ENCODE assay signal across 9 cellular contexts in genomic region chr5:59562756-59563389, GRCh38.
A peak's percentile ranks its signal among the peaks of the same experiment; 100 is the strongest.
DNase-seq lines count a peak whose midpoint lies in the region; ATAC-seq, FAIRE-seq and TF ChIP-seq lines count a peak whose summit lies in the region.
"Had no signal": no experiment of that assay in that cellular context is flagged by ENCODE, and none has a peak within 500 bp of the region (broad histone marks: within the 10 kb centered on the region; RNA-seq: fewer than 3 reads in every experiment).

No MANE protein-coding gene starts in this region.

- no TSS peak for BruUV-seq in GM12878 (replicated peaks; lab: Mats Ljungman, UMichigan)

- no peaks in the 10 kb centered on the region for H3K79me2 ChIP-seq in GM12878 (ENCODE audit: control insufficient read depth, insufficient read depth, low read length)

- peaks cover 28% of the 10 kb centered on the region for H3K4me1 ChIP-seq in HUES48 (ENCODE audit: control insufficient read depth, insufficient read depth, low read length)
- H3K4me1 ChIP-seq in GM12878 (ENCODE audit: control insufficient read depth, insufficient read depth, low read length), result peaks cover 15% of the 10 kb centered on the region

- H3K4me3 Mint-ChIP-seq in naive thymus-derived CD8-positive, alpha-beta T cell, result peak overlapping the region in 1 of 10 donors; percentile 38

- ATAC-seq in GM21737 (IDR thresholded peaks at IDR 0.05; ENCODE audit: unreplicated experiment), result peak; percentile 93
- ATAC-seq in GM12878, result peak; percentile 90
- peak; percentile 55 to 63 for ATAC-seq in naive thymus-derived CD8-positive, alpha-beta T cell

- H3K4me3 ChIP-seq in HUES48 (ENCODE audit: low read depth, low read length) (0 out of 2 replicates have a peak overlapping the region, but pooled peaks have one; percentile 18), GM12878 (no peak overlapping the region)

- H3K36me3 Mint-ChIP-seq in naive thymus-derived CD8-positive, alpha-beta T cell, result no peaks in the 10 kb centered on the region

- H3K9me3 ChIP-seq in HUES48 (ENCODE audit: control insufficient read depth, insufficient read depth, low read length) (no peaks in the 10 kb centered on the region), GM12878 (replicated peaks; ENCODE audit: control insufficient read depth, insufficient read depth, low read length) (no peaks in the 10 kb centered on the region)

- DNase-seq in SIG-M5 treated with dmso at 0.1 percent for 504 hours (lab: John Stamatoyannopoulos, UW; ENCODE audit: unreplicated experiment) (peak; percentile 31), SIG-M5 (lab: John Stamatoyannopoulos, UW) (no peak), GM12878 (ENCODE audit: low read depth, low spot score) (peak; percentile 75), G401 (ENCODE audit: low spot score) (no peak), NCI-H1105 treated with DMSO at 0.1 percent for 48 hours (lab: John Stamatoyannopoulos, UW) (no peak)
- peak in 1 of 10 donors; percentile 32 for DNase-seq in naive thymus-derived CD8-positive, alpha-beta T cell

- H3K27ac ChIP-seq in HUES48 (ENCODE audit: low read depth, low read length) (peak overlapping the region; percentile 83), GM12878 (ENCODE audit: control insufficient read depth, insufficient read depth) (peak overlapping the region; percentile 59)
- H3K27ac ChIP-seq: C4-2B had no signal

- peaks cover 0 to 2% (median 0%) of the 10 kb centered on the region in 9 donors for H3K9me3 Mint-ChIP-seq in naive thymus-derived CD8-positive, alpha-beta T cell

- peak overlapping the region; percentile 65 for H3K4me2 ChIP-seq in GM12878 (ENCODE audit: control insufficient read depth, insufficient read depth)

- intact Hi-C loops in GM12878 (cut with micrococcal nuclease; ENCODE audit: unreplicated experiment), result no loop called here

- POLR2A ChIA-PET in GM12878 (lab: Charles Lee), result no interaction called here
- POLR2A ChIA-PET in naive thymus-derived CD8-positive, alpha-beta T cell (lab: Charles Lee), result no interaction called here

- TF ChIP-seq RAD21 in GM12878 (IDR thresholded peaks at IDR 0.05; ENCODE audit: insufficient read depth, low read depth, low read length), result no peak

- RAD21 ChIA-PET in GM12878 (lab: Charles Lee; ENCODE audit: unreplicated experiment), result interaction anchor here (1.5 kb wide), 1 partner anchor 57 kb away, joined by 3 read pairs; no protein-coding TSS in a partner anchor

- SMC1A ChIA-PET in GM12878 (lab: Charles Lee; ENCODE audit: uncharacterized antibody, unreplicated experiment), result interaction anchor here (0.5 to 1.3 kb wide), 3 partner anchors 14 to 74 kb away, joined by 3 read pairs; no protein-coding TSS in a partner anchor

- 0% methylated on average over 3 of the region's 3 CpGs for WGBS in GM12878 (ENCODE audit: insufficient coverage, insufficient replicate concordance, low lambda C conversion rate, missing lambda C conversion rate)

- H3K9ac ChIP-seq in HUES48 (ENCODE audit: low read depth, low read length) (no peak overlapping the region), GM12878 (ENCODE audit: control insufficient read depth, insufficient read depth, low read length) (peak overlapping the region; percentile 16)

- FAIRE-seq in GM12878 (lab: Jason Lieb, UNC), result peak; percentile 86

- no peaks in the 10 kb centered on the region for H4K20me1 ChIP-seq in GM12878 (ENCODE audit: control insufficient read depth, insufficient read depth)

- TF ChIP-seq EP300 in GM12878 (IDR thresholded peaks at IDR 0.05; ENCODE audit: borderline replicate concordance in 1 of 2, control insufficient read depth in 1 of 2, low read depth in 2 of 2, low read length in 2 of 2), result peak in 1 of 2 experiments; percentile 76; a peak in 3 of 4 replicates

- H3K27me3 Mint-ChIP-seq in naive thymus-derived CD8-positive, alpha-beta T cell, result peaks cover 0 to 8% (median 5%) of the 10 kb centered on the region in 5 donors

- H3K27ac Mint-ChIP-seq in naive thymus-derived CD8-positive, alpha-beta T cell, result peak overlapping the region in 2 of 10 donors; percentile 43 to 46

- no peaks in the 10 kb centered on the region for H3K36me3 ChIP-seq in HUES48 (ENCODE audit: control insufficient read depth, insufficient read depth, low read length)
- H3K36me3 ChIP-seq in GM12878 (ENCODE audit: control insufficient read depth in 2 of 2, insufficient read depth in 2 of 2, low read length in 1 of 2), result no peaks in the 10 kb centered on the region; a peak in 1 of 4 replicates

- in situ Hi-C loops in GM12878 (cut with MboI), result no loop called here
- in situ Hi-C loops in G401 (cut with HindIII; ENCODE audit: low sequenced_read_pairs), result no loop called here

- CTCF ChIA-PET in GM12878 (lab: Yijun Ruan, JAX), result interaction anchor here (1.0 to 2.2 kb wide), 3 partner anchors 57 to 181 kb away, joined by 3 to 6 read pairs (median 3); no protein-coding TSS in a partner anchor

- peak overlapping the region; percentile 45 for H2AFZ ChIP-seq in GM12878 (ENCODE audit: control insufficient read depth, low read depth, low read length)

- TF ChIP-seq POLR2A in GM12878 (IDR thresholded peaks at IDR 0.05; ENCODE audit: low read depth, low read length), result no peak

- peaks cover 0 to 38% (median 2%) of the 10 kb centered on the region in 4 donors for H3K4me1 Mint-ChIP-seq in naive thymus-derived CD8-positive, alpha-beta T cell

- H3K27me3 ChIP-seq in HUES48 (ENCODE audit: control insufficient read depth, insufficient read depth, low read length) (no peaks in the 10 kb centered on the region), GM12878 (replicated peaks in 1 of 2; ENCODE audit: control insufficient read depth in 2 of 2, insufficient read depth in 2 of 2, low read length in 1 of 2) (no peaks in the 10 kb centered on the region)

- no peak for TF ChIP-seq CTCF in GM12878 (IDR thresholded peaks at IDR 0.05 in 2 of 3, conservative IDR thresholded peaks at IDR 0.05 in 1 of 3; ENCODE audit: control insufficient read depth in 2 of 3, extremely low read depth in 1 of 3, insufficient read depth in 1 of 3, low read depth in 3 of 3, low read length in 3 of 3)

TF ChIP-seq in GM12878, 131 proteins besides CTCF, POLR2A, EP300 and RAD21 (continues in another document):
- TF ChIP-seq RFX5 (IDR thresholded peaks at IDR 0.05; ENCODE audit: low read depth, low read length), result no peak
- TF ChIP-seq RELB (IDR thresholded peaks at IDR 0.05; ENCODE audit: low read depth), result peak; percentile 57
- no peak for TF ChIP-seq CREM (IDR thresholded peaks at IDR 0.05; ENCODE audit: low read depth)
- TF ChIP-seq MTA2 (IDR thresholded peaks at IDR 0.05; ENCODE audit: low read depth), result peak; percentile 59
- 0 out of 2 replicates have a peak, but pooled peaks have one; percentile 18 for TF ChIP-seq MLLT1 (IDR thresholded peaks at IDR 0.05)
- TF ChIP-seq TBL1XR1 (IDR thresholded peaks at IDR 0.05; ENCODE audit: low read depth, low read length), result peak; percentile 78
- peak; percentile 38; the same call in 1 of the 2 replicates for TF ChIP-seq ZNF687 (IDR thresholded peaks at IDR 0.05)

Comparison
In these comparisons a context has a peak if more than half of its experiments do, and no peak if none do; other contexts are left out.
1. DNase-seq: peak in SIG-M5 treated with dmso at 0.1 percent for 504 hours (single experiment) and GM12878 (single experiment); none in SIG-M5 (single experiment), G401 (single experiment) and NCI-H1105 treated with DMSO at 0.1 percent for 48 hours (single experiment).
2. Peak in every context shown above with its lines, with median percentiles within 50 percentile points of each other: ATAC-seq.